Comparison of ENCODE assay signal across 8 cellular contexts in the genomic region with DNA sequence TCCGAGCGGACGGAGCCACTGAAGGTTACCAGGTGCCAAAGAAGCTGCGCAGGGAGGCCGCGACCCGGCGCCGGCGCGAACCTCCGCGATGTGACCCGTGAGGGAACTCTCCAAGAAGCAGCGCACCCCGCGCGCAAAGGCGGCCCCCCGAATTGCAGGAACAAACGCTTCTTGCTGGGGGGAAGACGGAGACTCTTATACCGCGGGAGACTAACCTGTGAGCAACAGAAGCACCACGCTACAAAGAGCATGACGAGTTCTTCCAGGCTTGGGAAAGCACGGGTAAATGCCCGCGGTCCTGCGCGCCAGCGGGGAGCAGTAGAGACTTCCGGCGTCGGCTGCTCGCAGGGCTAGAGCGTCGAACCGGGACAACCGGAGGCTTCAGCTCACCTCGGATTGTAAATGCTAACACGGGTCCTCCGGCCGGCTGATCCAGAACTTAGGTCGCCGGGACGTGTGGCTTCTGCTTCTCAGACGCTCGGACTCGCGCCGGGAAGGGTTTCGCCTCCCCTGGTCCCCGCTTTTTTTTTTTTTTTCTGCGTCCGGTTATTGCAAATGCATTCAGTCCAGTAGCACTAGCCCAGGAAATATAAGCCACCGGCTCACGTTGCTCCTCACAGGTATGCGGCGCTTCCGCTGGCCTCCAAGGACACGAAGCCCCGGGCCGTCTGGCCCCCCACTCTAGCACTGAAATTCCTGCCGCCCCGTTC. TPM values are rescaled to one million over a fixed set of nuclear protein-coding genes. Genes with fewer than 3 reads are reported as not detected.
DNase-seq lines count a peak whose midpoint lies in the region; ATAC-seq, FAIRE-seq and TF ChIP-seq lines count a peak whose summit lies in the region.

A gene with protein sequence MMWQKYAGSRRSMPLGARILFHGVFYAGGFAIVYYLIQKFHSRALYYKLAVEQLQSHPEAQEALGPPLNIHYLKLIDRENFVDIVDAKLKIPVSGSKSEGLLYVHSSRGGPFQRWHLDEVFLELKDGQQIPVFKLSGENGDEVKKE (minus strand): TSS at position 310 of the 710 bp plus-strand sequence. CDS start 80,909 bp downstream, outside the sequence.

- peak; percentile 72 to 96 for TF ChIP-seq POLR2A in H1 (IDR thresholded peaks at IDR 0.05; ENCODE audit: control extremely low read depth in 1 of 2, low read depth in 2 of 2, low read length in 2 of 2)

- H2AK5ac ChIP-seq in H1 (ENCODE audit: low read depth, low read length), result no peak within 1 kb of the TSS
- no peak within 1 kb of the TSS for H2AK5ac ChIP-seq in mesenchymal stem cell (ENCODE audit: low read length, severe bottlenecking)

- peak; percentile 69 for ATAC-seq in GM21367 (IDR thresholded peaks at IDR 0.05; ENCODE audit: unreplicated experiment)

- H3K4me3 ChIP-seq in H1 (ENCODE audit: extremely low read depth in 1 of 4, insufficient read depth in 2 of 4, low read depth in 3 of 4, low read length in 4 of 4) (peak within 1 kb of the TSS; percentile 87 to 96 (median 93)), mesenchymal stem cell (ENCODE audit: insufficient read depth in 1 of 2, low read depth in 1 of 2, low read length in 2 of 2) (peak within 1 kb of the TSS; percentile 74 to 94)

- peaks cover 0 to 7% of the 10 kb centered on the region in 2 experiments for H4K20me1 ChIP-seq in H1 (replicated peaks in 1 of 2; ENCODE audit: control insufficient read depth in 1 of 2, insufficient read depth in 2 of 2, low read length in 2 of 2)

- no peak within 1 kb of the TSS for H2BK120ac ChIP-seq in H1 (replicated peaks; ENCODE audit: low read depth, low read length)
- H2BK120ac ChIP-seq in mesenchymal stem cell (ENCODE audit: low read depth, low read length), result peak within 1 kb of the TSS; percentile 79

- H2AFZ ChIP-seq in H1 (ENCODE audit: low read length) (peak within 1 kb of the TSS; percentile 72), mesenchymal stem cell (ENCODE audit: low read depth, low read length) (peak within 1 kb of the TSS; percentile 62)

- H3K4me2 ChIP-seq in H1 (ENCODE audit: insufficient read depth in 1 of 2, low read depth in 2 of 2, low read length in 2 of 2) (peak within 1 kb of the TSS; percentile 68 to 75), mesenchymal stem cell (ENCODE audit: low read length, poor library complexity, severe bottlenecking) (peak within 1 kb of the TSS; percentile 96)

- H3K27ac ChIP-seq in H1 (ENCODE audit: low read depth, low read length) (peak within 1 kb of the TSS; percentile 73; the same call in 1 of the 2 replicates), mesenchymal stem cell (ENCODE audit: low read length, poor library complexity, severe bottlenecking) (peak within 1 kb of the TSS; percentile 78)

- H3K9ac ChIP-seq in H1 (replicated peaks in 1 of 4; ENCODE audit: extremely low read depth in 1 of 4, low read depth in 3 of 4, low read length in 3 of 4), result peak within 1 kb of the TSS; percentile 56 to 85 (median 84)
- H3K9ac ChIP-seq in mesenchymal stem cell (ENCODE audit: low read length), result peak within 1 kb of the TSS; percentile 96

- no peaks in the 10 kb centered on the region for H3K9me3 ChIP-seq in H1 (ENCODE audit: insufficient read depth in 2 of 2, low read depth in 1 of 2, low read length in 1 of 2)
- no peaks in the 10 kb centered on the region for H3K9me3 ChIP-seq in mesenchymal stem cell (ENCODE audit: control insufficient read depth, low read length)

- H3K23ac ChIP-seq in H1 (ENCODE audit: insufficient read length) (no peak within 1 kb of the TSS), mesenchymal stem cell (ENCODE audit: low read length in 2 of 2) (peak within 1 kb of the TSS; percentile 5 to 79)

- H2BK12ac ChIP-seq in H1 (ENCODE audit: low read depth, low read length) (no peak within 1 kb of the TSS), mesenchymal stem cell (ENCODE audit: low read length in 2 of 2) (peak within 1 kb of the TSS in 1 of 2 experiments; percentile 23)

- no peak within 1 kb of the TSS for H2BK20ac ChIP-seq in H1 (ENCODE audit: low read length)

- no peak for TF ChIP-seq CTCF in H1 (IDR thresholded peaks at IDR 0.05; ENCODE audit: control extremely low read depth in 1 of 3, insufficient read depth in 1 of 3, low read depth in 1 of 3, low read length in 3 of 3)

- peaks cover 21 to 48% of the 10 kb centered on the region in 2 experiments for H3K79me2 ChIP-seq in H1 (ENCODE audit: control insufficient read depth in 1 of 2, insufficient read depth in 2 of 2, low read length in 2 of 2)

- H3K79me1 ChIP-seq in H1 (ENCODE audit: low read depth, low read length) (no peaks in the 10 kb centered on the region), mesenchymal stem cell (replicated peaks; ENCODE audit: low read length, poor library complexity, severe bottlenecking) (peaks cover 3% of the 10 kb centered on the region)

- FAIRE-seq in HTR-8/SVneo (lab: Jason Lieb, UNC), result peak; percentile 69
- peak; percentile 39 for FAIRE-seq in H1 (lab: Jason Lieb, UNC)

- H3K56ac ChIP-seq in H1 (replicated peaks; ENCODE audit: insufficient read length, low read depth, low read length), result peak within 1 kb of the TSS; percentile 87

- in situ Hi-C loops in Caki2 (cut with HindIII; ENCODE audit: low pct_unique_long_range_greater_than_20kb, low sequenced_read_pairs), result no loop called here

- TF ChIP-seq EP300 in H1 (IDR thresholded peaks at IDR 0.05; ENCODE audit: borderline replicate concordance in 1 of 2, low read depth in 2 of 2, low read length in 2 of 2), result no peak

- H3K14ac ChIP-seq in H1 (ENCODE audit: insufficient read length), result no peak within 1 kb of the TSS
- peak within 1 kb of the TSS in 1 of 2 experiments; percentile 80 for H3K14ac ChIP-seq in mesenchymal stem cell (ENCODE audit: low read length in 2 of 2)

- CTCF ChIA-PET in H1 (lab: Charles Lee; ENCODE audit: partially characterized antibody), result interaction anchor here (1.1 to 2.2 kb wide), 7 partner anchors 9 to 146 kb away, joined by 3 to 8 read pairs (median 4); partner anchors contain the start of gene STK17A

- H3K18ac ChIP-seq in H1 (ENCODE audit: extremely low read depth, low read length) (peak within 1 kb of the TSS; percentile 56), mesenchymal stem cell (ENCODE audit: low read depth in 1 of 2, low read length in 2 of 2) (peak within 1 kb of the TSS; percentile 72 to 77)

- WGBS in H1 (ENCODE audit: extremely low coverage in 1 of 2, insufficient coverage in 1 of 2, insufficient read length in 1 of 2, insufficient replicate concordance in 2 of 2, low coverage in 1 of 2, low lambda C conversion rate in 2 of 2, missing lambda C conversion rate in 1 of 2), 2 experiments, result 2% methylated on average over 51 of the region's 66 CpGs; no CpG with 5 or more reads in 1 of the 2 experiments
- WGBS in mesenchymal stem cell, result under 1% methylated on average over 64 of the region's 66 CpGs

- H4K91ac ChIP-seq in H1 (replicated peaks; ENCODE audit: insufficient read length, low read length) (peak within 1 kb of the TSS; percentile 35), mesenchymal stem cell (ENCODE audit: low read length) (peak within 1 kb of the TSS; percentile 50)

- peak within 1 kb of the TSS; percentile 83 for H3K4ac ChIP-seq in H1 (replicated peaks; ENCODE audit: insufficient read length, low read depth, low read length)
- H3K4ac ChIP-seq in mesenchymal stem cell (ENCODE audit: low read depth in 1 of 2, low read length in 2 of 2), result peak within 1 kb of the TSS; percentile 35 to 74

- POLR2A ChIA-PET in H1 (lab: Charles Lee; ENCODE audit: partially characterized antibody), result interaction anchor here (0.6 to 2.6 kb wide), 15 partner anchors 9 to 163 kb away, joined by 3 to 12 read pairs (median 5); partner anchors contain the start of genes BLVRA and STK17A

- H2BK5ac ChIP-seq in H1 (ENCODE audit: low read depth, low read length), result peak within 1 kb of the TSS; percentile 73; the same call in 1 of the 2 replicates
- H2BK5ac ChIP-seq in mesenchymal stem cell (ENCODE audit: low read depth, low read length, poor library complexity, severe bottlenecking), result no peak within 1 kb of the TSS

- peak within 1 kb of the TSS; percentile 91; the same call in 1 of the 2 replicates for H4K8ac ChIP-seq in H1 (ENCODE audit: extremely low read depth, insufficient read depth, low read length)
- H4K8ac ChIP-seq in mesenchymal stem cell (ENCODE audit: low read length), result peak within 1 kb of the TSS; percentile 96

- peak within 1 kb of the TSS; percentile 87 for H4K5ac ChIP-seq in H1 (ENCODE audit: insufficient read length, low read depth, low read length)

- H3K27me3 ChIP-seq in H1 (replicated peaks in 1 of 4; ENCODE audit: control insufficient read depth in 3 of 4, extremely low read depth in 1 of 4, insufficient read depth in 3 of 4, low read length in 3 of 4) (no peaks in the 10 kb centered on the region), mesenchymal stem cell (ENCODE audit: control insufficient read depth in 1 of 2, insufficient read depth in 1 of 2, low read length in 2 of 2) (no peaks in the 10 kb centered on the region)

- H3K36me3 ChIP-seq in H1 (ENCODE audit: control insufficient read depth in 2 of 4, insufficient read depth in 4 of 4, low read length in 3 of 4) (no peaks in the 10 kb centered on the region), mesenchymal stem cell (ENCODE audit: control insufficient read depth in 1 of 2, insufficient read depth in 2 of 2, low read depth in 1 of 2, low read length in 2 of 2) (peaks cover 0 to 3% of the 10 kb centered on the region in 2 experiments)

- 0 out of 4 replicates have a peak, but pooled peaks of 1 of the 2 experiments have one; percentile 12 for TF ChIP-seq RAD21 in H1 (IDR thresholded peaks at IDR 0.05 in 1 of 2, conservative IDR thresholded peaks at IDR 0.05 in 1 of 2; ENCODE audit: low read depth in 2 of 2, low read length in 2 of 2)

- H3K23me2 ChIP-seq in H1 (ENCODE audit: low read depth, low read length), result no peaks in the 10 kb centered on the region; the same call in 1 of the 2 replicates

- H2BK15ac ChIP-seq in H1 (ENCODE audit: low read length) (peak within 1 kb of the TSS; percentile 25; the same call in 1 of the 2 replicates), mesenchymal stem cell (ENCODE audit: low read depth, poor library complexity, severe bottlenecking) (no peak within 1 kb of the TSS)

- DNase-seq in Caki2 (ENCODE audit: low read depth), result peak; percentile 92
- DNase-seq in HTR-8/SVneo (ENCODE audit: insufficient read length, low spot score), result peak; percentile 90
- DNase-seq in NOMO-1 treated with DMSO at 0.1 percent for 48 hours (lab: John Stamatoyannopoulos, UW; ENCODE audit: unreplicated experiment), result peak; percentile 83
- DNase-seq in activated CD8-positive, alpha-beta memory T cell treated with anti-CD3 and anti-CD28 coated beads for 48 hours (ENCODE audit: low read depth in 2 of 3, low spot score in 2 of 3), result peak; percentile 43 to 55 (median 54)
- peak; percentile 49 to 76 for DNase-seq in H1 (ENCODE audit: low read depth in 1 of 2, low spot score in 2 of 2)
- peak; percentile 92 for DNase-seq in mesenchymal stem cell
- peak; percentile 49 for DNase-seq in stimulated activated CD8-positive, alpha-beta memory T cell treated with anti-CD3 and anti-CD28 coated beads, Interleukin-12 subunit alpha, Interleukin-12 subunit beta, amount 100 ng/mL, for 24 hours (ENCODE audit: extremely low read depth)

- H3K4me1 ChIP-seq in H1 (replicated peaks in 1 of 4; ENCODE audit: control insufficient read depth in 3 of 4, insufficient read depth in 4 of 4, low read length in 3 of 4), result no peaks in the 10 kb centered on the region
- H3K4me1 ChIP-seq in mesenchymal stem cell (ENCODE audit: control insufficient read depth, insufficient read depth, low read depth, low read length), result peaks cover 1% of the 10 kb centered on the region

RNA-seq across cellular contexts. Expression of the gene that starts here (rescaled TPM):
- total RNA-seq in Caki2 (2014; rRNA removed; shearing (Covaris generic); ENCODE audit: low replicate concordance), result 104 and 128 TPM in 2 replicates
- 136 and 143 TPM in 2 replicates for total RNA-seq in H1 (2021; fragmentation: NEBNext Ultra II Directional; extraction: Animal tissue kit (Norgen Biotek cat#: 25700))
- 87.0 and 98.6 TPM in 2 replicates for polyA plus RNA-seq in H1 (2011; rRNA removed)
- polyA plus RNA-seq in H1 (2011; cell fraction: cytosol; rRNA removed), result 86.8 TPM
- 68.1 TPM for polyA plus RNA-seq in H1 (2011; cell fraction: nucleus; rRNA removed)
- polyA plus RNA-seq in H1 (2012, experiment 1 of 2), result 125 to 144 TPM (median 134 TPM) in 4 replicates
- 75.3 TPM for polyA plus RNA-seq in H1 (2012, experiment 2 of 2)
- 165 TPM for polyA plus RNA-seq in H1 (2013, experiment 1 of 2)
- 183 TPM for polyA plus RNA-seq in H1 (2013, experiment 2 of 2)
- polyA minus RNA-seq in H1 (2011; rRNA and poly(A)+ RNA removed), result 104 and 127 TPM in 2 replicates
- 31.4 TPM for polyA minus RNA-seq in H1 (2011; cell fraction: cytosol; rRNA and poly(A)+ RNA removed)
- polyA minus RNA-seq in H1 (2011; cell fraction: nucleus; rRNA and poly(A)+ RNA removed), result 152 TPM
- polyA plus RNA-seq in mesenchymal stem cell (2013, experiment 1 of 2), result 53.6 TPM
- polyA plus RNA-seq in mesenchymal stem cell (2013, experiment 2 of 2), result 55.1 TPM

Comparison
In these comparisons a context has a peak if more than half of its experiments do, and no peak if none do; other contexts are left out.
1. Peak in every context shown above with its lines: DNase-seq, ATAC-seq, H3K4me3 ChIP-seq and H3K27ac ChIP-seq.